In the genomic region with DNA sequence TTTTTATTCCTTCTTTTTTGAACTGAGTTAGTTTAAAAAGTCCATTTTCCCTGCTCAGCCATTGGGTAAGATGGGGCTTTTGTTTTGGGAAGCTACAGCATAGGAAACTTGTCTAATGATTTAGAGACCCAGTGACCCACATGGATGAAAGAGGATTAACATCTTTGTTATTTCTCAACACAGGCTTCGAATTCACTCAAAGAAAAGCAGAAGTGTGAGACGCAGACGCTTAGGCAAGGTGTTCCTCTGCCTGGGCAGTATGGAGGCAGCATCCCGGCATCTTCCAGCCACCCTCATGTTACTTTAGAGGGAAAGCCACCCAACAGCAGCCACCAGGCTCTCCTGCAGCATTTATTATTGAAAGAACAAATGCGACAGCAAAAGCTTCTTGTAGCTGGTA, we compare ENCODE assay signal across 31 cellular contexts.
"Had no signal": no experiment of that assay in that cellular context is flagged by ENCODE, and none has a peak within 500 bp of the region (broad histone marks: within the 10 kb centered on the region; RNA-seq: fewer than 3 reads in every experiment).

No MANE protein-coding gene starts in this region.

- H3K4me1 ChIP-seq: SJSA1 had no signal

- H3K36me3 Mint-ChIP-seq: activated naive CD4-positive, alpha-beta T cell treated with anti-CD3 and anti-CD28 coated beads, Interleukin-2, amount 10 ng/mL, durations not matched to agents 7 days and 5 days; activated naive CD8-positive, alpha-beta T cell treated with anti-CD3 and anti-CD28 coated beads for 36 hours; T-cell had no signal

- H3K4me3 ChIP-seq: cardiac muscle cell, K562, SJSA1 had no signal

- H3K36me3 ChIP-seq: brain microvascular endothelial cell had no signal

- H3K27ac Mint-ChIP-seq: activated CD4-positive, alpha-beta T cell treated with anti-CD3 and anti-CD28 coated beads for 36 hours; activated naive CD4-positive, alpha-beta T cell treated with anti-CD3 and anti-CD28 coated beads, Interleukin-2, amount 10 ng/mL, durations not matched to agents 7 days and 5 days; activated naive CD8-positive, alpha-beta T cell treated with anti-CD3 and anti-CD28 coated beads for 36 hours; activated T-helper 17 cell treated with anti-CD3 and anti-CD28 coated beads, Interleukin-2, amount 50 U/mL, for 72 hours had no signal

- ATAC-seq: activated CD4-positive, alpha-beta T cell treated with anti-CD3 and anti-CD28 coated beads for 36 hours; activated T-helper 17 cell treated with anti-CD3 and anti-CD28 coated beads, Interleukin-2, amount 50 U/mL, for 72 hours; K562; Panc1; Right ventricle myocardium inferior; T-cell had no signal

- DNase-seq: activated CD4-positive, alpha-beta memory T cell treated with anti-CD3 and anti-CD28 coated beads, Interleukin-2, amount 10 ng/mL, durations not matched to agents 7 days and 5 days; activated CD4-positive, alpha-beta T cell treated with anti-CD3 and anti-CD28 coated beads for 36 hours; activated CD4-positive, alpha-beta T cell treated with anti-CD3 and anti-CD28 coated beads, Interleukin-2, amount 50 U/mL, for 1 hour; activated CD4-positive, CD25-positive, alpha-beta regulatory T cell; activated gamma-delta T cell; activated naive CD4-positive, alpha-beta T cell treated with anti-CD3 and anti-CD28 coated beads, Interleukin-2, amount 10 ng/mL, durations not matched to agents 7 days and 5 days; activated naive CD8-positive, alpha-beta T cell treated with anti-CD3 and anti-CD28 coated beads for 36 hours; activated T-cell treated with anti-CD3 and anti-CD28 coated beads for 4 hours; activated T-cell treated with anti-CD3 and anti-CD28 coated beads, Interleukin-2, amount 50 U/mL, for 48 hours; brain microvascular endothelial cell; Karpas-422; MM.1S; NCI-H1105; NCI-H1436; NCI-H1694 treated with DMSO at 0.1 percent for 48 hours; NCI-H2029 treated with DMSO at 0.1 percent for 48 hours; NCI-H345; NCI-H510A; NCI-H526 treated with DMSO at 0.1 percent for 48 hours; NCI-H82; RPMI8226; T-cell; T-helper 2 cell; T1000 had no signal

- H3K4me1 Mint-ChIP-seq: activated CD4-positive, alpha-beta T cell treated with anti-CD3 and anti-CD28 coated beads for 36 hours; activated naive CD4-positive, alpha-beta T cell treated with anti-CD3 and anti-CD28 coated beads, Interleukin-2, amount 10 ng/mL, durations not matched to agents 7 days and 5 days; activated naive CD8-positive, alpha-beta T cell treated with anti-CD3 and anti-CD28 coated beads for 36 hours; activated T-helper 17 cell treated with anti-CD3 and anti-CD28 coated beads, Interleukin-2, amount 50 U/mL, for 72 hours; T-cell had no signal

- H3K9me3 ChIP-seq: SJSA1 had no signal

- H3K27me3 ChIP-seq: brain microvascular endothelial cell, cardiac muscle cell, SJSA1 had no signal

- H3K27me3 Mint-ChIP-seq: activated CD4-positive, alpha-beta memory T cell treated with anti-CD3 and anti-CD28 coated beads, Interleukin-2, amount 10 ng/mL, durations not matched to agents 7 days and 5 days; activated CD4-positive, alpha-beta T cell treated with anti-CD3 and anti-CD28 coated beads for 36 hours; activated naive CD4-positive, alpha-beta T cell treated with anti-CD3 and anti-CD28 coated beads, Interleukin-2, amount 10 ng/mL, durations not matched to agents 7 days and 5 days; activated naive CD8-positive, alpha-beta T cell treated with anti-CD3 and anti-CD28 coated beads for 36 hours; activated T-helper 17 cell treated with anti-CD3 and anti-CD28 coated beads, Interleukin-2, amount 50 U/mL, for 72 hours; T-cell had no signal

- H3K9me3 Mint-ChIP-seq: activated CD4-positive, alpha-beta memory T cell treated with anti-CD3 and anti-CD28 coated beads, Interleukin-2, amount 10 ng/mL, durations not matched to agents 7 days and 5 days; activated naive CD8-positive, alpha-beta T cell treated with anti-CD3 and anti-CD28 coated beads for 36 hours; activated T-helper 17 cell treated with anti-CD3 and anti-CD28 coated beads, Interleukin-2, amount 50 U/mL, for 72 hours; T-cell had no signal

- H3K4me3 Mint-ChIP-seq: activated CD4-positive, alpha-beta memory T cell treated with anti-CD3 and anti-CD28 coated beads, Interleukin-2, amount 10 ng/mL, durations not matched to agents 7 days and 5 days; activated CD4-positive, alpha-beta T cell treated with anti-CD3 and anti-CD28 coated beads for 36 hours; activated naive CD4-positive, alpha-beta T cell treated with anti-CD3 and anti-CD28 coated beads, Interleukin-2, amount 10 ng/mL, durations not matched to agents 7 days and 5 days; activated naive CD8-positive, alpha-beta T cell treated with anti-CD3 and anti-CD28 coated beads for 36 hours; activated T-helper 17 cell treated with anti-CD3 and anti-CD28 coated beads, Interleukin-2, amount 50 U/mL, for 72 hours; T-cell had no signal

- H3K27ac ChIP-seq: brain microvascular endothelial cell, cardiac muscle cell, SJSA1, VCaP had no signal
